8 cellular contexts compared by ENCODE assay signal in genomic region chr5:179906795-179907569, GRCh38. TPM values are rescaled to one million over a fixed set of nuclear protein-coding genes. Genes with fewer than 3 reads are reported as not detected.
DNase-seq lines count a peak whose midpoint lies in the region; ATAC-seq, FAIRE-seq and TF ChIP-seq lines count a peak whose summit lies in the region.

No MANE protein-coding gene starts in this region.

- H3K4me1 ChIP-seq in ES-I3 (ENCODE audit: insufficient read depth, low read length), result no peaks in the 10 kb centered on the region

- H3K36me3 ChIP-seq in ES-I3 (ENCODE audit: insufficient read depth, low read length), result no peaks in the 10 kb centered on the region; the same call in 1 of the 2 replicates
- peaks cover 20% of the 10 kb centered on the region for H3K36me3 ChIP-seq in bronchial epithelial cell (ENCODE audit: control insufficient read depth, insufficient read depth, low read length)

- H3K9me3 ChIP-seq in ES-I3 (ENCODE audit: control insufficient read depth, insufficient read depth, low read length), result no peaks in the 10 kb centered on the region

- TF ChIP-seq CTCF in bronchial epithelial cell (IDR thresholded peaks at IDR 0.05; ENCODE audit: insufficient read depth, low read length, severe bottlenecking), result no peak

- no peaks in the 10 kb centered on the region for H3K27me3 ChIP-seq in bronchial epithelial cell (ENCODE audit: control insufficient read depth, insufficient read depth, low read length)

- DNase-seq in SK-N-DZ (ENCODE audit: low spot score) (peak; percentile 21), bronchial epithelial cell (ENCODE audit: low read depth) (peak; percentile 22), left kidney (ENCODE audit: low read depth, low spot score) (peak; percentile 57), NCI-H187 (lab: John Stamatoyannopoulos, UW) (no peak), foreskin melanocyte (no peak)
- DNase-seq in stimulated activated CD4-positive, alpha-beta T cell treated with anti-CD3 and anti-CD28 coated beads, Interleukin-4, amount 100 ng/mL, for 48 hours (ENCODE audit: low read depth in 2 of 2), result peak; percentile 13 to 19

- H3K4me3 ChIP-seq in bronchial epithelial cell (ENCODE audit: low read depth, low read length), result peak overlapping the region; percentile 64

- H3K9ac ChIP-seq in ES-I3 (ENCODE audit: low read depth, low read length), result peak overlapping the region; percentile 63

- ATAC-seq in HG02642 (IDR thresholded peaks at IDR 0.05; ENCODE audit: poor library complexity, unreplicated experiment), result peak; percentile 17

- FAIRE-seq in bronchial epithelial cell (lab: Jason Lieb, UNC), result no peak

RNA-seq across cellular contexts. Expression of gene TBC1D9B, which starts 0.7 kb away (rescaled TPM):
- 42.5 and 59.5 TPM in 2 replicates for polyA plus RNA-seq in SK-N-DZ (2014; cell fraction: cytosol; rRNA removed)
- 155 and 275 TPM in 2 replicates for polyA plus RNA-seq in SK-N-DZ (2014; cell fraction: nucleus; rRNA removed)
- total RNA-seq in bronchial epithelial cell, result 37.6 and 45.2 TPM in 2 replicates

RNA-seq across cellular contexts. Expression of gene MRNIP, which starts 48.4 kb away (rescaled TPM):
- 60.7 and 72.9 TPM in 2 replicates for polyA plus RNA-seq in SK-N-DZ (2014; cell fraction: cytosol; rRNA removed)
- polyA plus RNA-seq in SK-N-DZ (2014; cell fraction: nucleus; rRNA removed), result 207 and 213 TPM in 2 replicates
- total RNA-seq in bronchial epithelial cell, result 10.6 and 11.8 TPM in 2 replicates

Comparison
In these comparisons a context has a peak if more than half of its experiments do, and no peak if none do; other contexts are left out.
1. DNase-seq: peak in SK-N-DZ (single experiment), bronchial epithelial cell (single experiment), left kidney (single experiment) and stimulated activated CD4-positive, alpha-beta T cell treated with anti-CD3 and anti-CD28 coated beads, Interleukin-4, amount 100 ng/mL, for 48 hours (2 of 2); none in NCI-H187 (0 of 2) and foreskin melanocyte (single experiment).